In genomic region chr6:28322661-28323060, GRCh38 we compare ENCODE assay signal across 1 cellular context.
A peak's percentile ranks its signal among the peaks of the same experiment; 100 is the strongest.
TF ChIP-seq lines count a peak whose summit lies in the region.

No MANE protein-coding gene starts in this region.

TF ChIP-seq in HepG2, 621 proteins besides CTCF, POLR2A, EP300 and RAD21 (continued from another document and continues in another):
- TF ChIP-seq ZNF609 (CRISPR knock-in tag; IDR thresholded peaks at IDR 0.05; ENCODE audit: borderline replicate concordance) (no peak), SP140L (CRISPR knock-in tag; IDR thresholded peaks at IDR 0.05; ENCODE audit: borderline replicate concordance) (no peak), POLR2AphosphoS5 (IDR thresholded peaks at IDR 0.05; ENCODE audit: low read depth, low read length) (no peak), ZNF607 (CRISPR knock-in tag; IDR thresholded peaks at IDR 0.05; ENCODE audit: borderline replicate concordance) (no peak), HMGA1 (CRISPR knock-in tag; conservative IDR thresholded peaks at IDR 0.05) (no peak), SOX13 (IDR thresholded peaks at IDR 0.05) (no peak), SOX13 (CRISPR knock-in tag; conservative IDR thresholded peaks at IDR 0.05 in 1 of 2, IDR thresholded peaks at IDR 0.05 in 1 of 2) (peak in 1 of 2 experiments; percentile 80; a peak in 2 of 4 replicates), ARNT (IDR thresholded peaks at IDR 0.05) (no peak), CEBPB (IDR thresholded peaks at IDR 0.05; ENCODE audit: borderline replicate concordance, low read depth, low read length) (peak; percentile 91), ZNF207 (IDR thresholded peaks at IDR 0.05; ENCODE audit: borderline replicate concordance) (no peak), SPEN (CRISPR knock-in tag; IDR thresholded peaks at IDR 0.05; ENCODE audit: low read depth) (no peak), SP4 (CRISPR knock-in tag; IDR thresholded peaks at IDR 0.05) (no peak), SMYD3 (CRISPR knock-in tag; IDR thresholded peaks at IDR 0.05) (no peak), ZMYM4 (CRISPR knock-in tag; IDR thresholded peaks at IDR 0.05) (0 out of 2 replicates have a peak, but pooled peaks have one; percentile 42), SATB2 (CRISPR knock-in tag; IDR thresholded peaks at IDR 0.05) (no peak), ZNF678 (CRISPR knock-in tag; IDR thresholded peaks at IDR 0.05) (no peak), HOXA5 (CRISPR knock-in tag; IDR thresholded peaks at IDR 0.05) (peak; percentile 69; the same call in 1 of the 2 replicates), DMAP1 (CRISPR knock-in tag; IDR thresholded peaks at IDR 0.05) (no peak), TFE3 (CRISPR knock-in tag; IDR thresholded peaks at IDR 0.05) (peak; percentile 79; the same call in 1 of the 2 replicates), NCOA5 (CRISPR knock-in tag; IDR thresholded peaks at IDR 0.05) (no peak), RORA (CRISPR knock-in tag; IDR thresholded peaks at IDR 0.05) (no peak), GFI1 (CRISPR knock-in tag; IDR thresholded peaks at IDR 0.05; ENCODE audit: borderline replicate concordance) (no peak), IKZF1 (IDR thresholded peaks at IDR 0.05) (no peak), ZNF563 (CRISPR knock-in tag; IDR thresholded peaks at IDR 0.05) (no peak), ZNF350 (CRISPR knock-in tag; IDR thresholded peaks at IDR 0.05; ENCODE audit: borderline replicate concordance, low read depth) (no peak), ZNF430 (CRISPR knock-in tag; IDR thresholded peaks at IDR 0.05) (no peak), MAFF (IDR thresholded peaks at IDR 0.05; ENCODE audit: low read depth, low read length) (no peak), MYNN (CRISPR knock-in tag; IDR thresholded peaks at IDR 0.05; ENCODE audit: low read depth) (no peak), BORCS8-MEF2B (CRISPR knock-in tag; IDR thresholded peaks at IDR 0.05) (no peak), TEF (CRISPR knock-in tag; IDR thresholded peaks at IDR 0.05) (no peak), ARNT2 (CRISPR knock-in tag; IDR thresholded peaks at IDR 0.05; ENCODE audit: low read depth) (no peak; the same call in 1 of the 2 replicates), ONECUT2 (CRISPR knock-in tag; IDR thresholded peaks at IDR 0.05) (no peak), ZNF772 (CRISPR knock-in tag; IDR thresholded peaks at IDR 0.05) (no peak), ZNF670 (CRISPR knock-in tag; IDR thresholded peaks at IDR 0.05; ENCODE audit: borderline replicate concordance) (no peak), GABPA (IDR thresholded peaks at IDR 0.05; ENCODE audit: low read depth, low read length) (no peak), GABPA (CRISPR knock-in tag; IDR thresholded peaks at IDR 0.05; ENCODE audit: low read depth) (no peak), KAT2B (IDR thresholded peaks at IDR 0.05; ENCODE audit: borderline replicate concordance, low read depth, low read length) (no peak), TCF7 (IDR thresholded peaks at IDR 0.05; ENCODE audit: low read depth) (no peak), JUN (CRISPR knock-in tag; IDR thresholded peaks at IDR 0.05) (no peak), KDM5A (IDR thresholded peaks at IDR 0.05; ENCODE audit: borderline replicate concordance, low read length) (no peak), CEBPZ (IDR thresholded peaks at IDR 0.05; ENCODE audit: low read length) (no peak), RCOR2 (CRISPR knock-in tag; IDR thresholded peaks at IDR 0.05) (no peak), ARID3A (IDR thresholded peaks at IDR 0.05; ENCODE audit: low read depth, low read length) (0 out of 2 replicates have a peak, but pooled peaks have one; percentile 42), MATR3 (CRISPR knock-in tag; IDR thresholded peaks at IDR 0.05) (no peak), NFIC (IDR thresholded peaks at IDR 0.05; ENCODE audit: low read length) (no peak), TBX3 (IDR thresholded peaks at IDR 0.05; ENCODE audit: borderline replicate concordance) (no peak), HOXA3 (CRISPR knock-in tag; IDR thresholded peaks at IDR 0.05) (no peak), ZBTB25 (CRISPR knock-in tag; IDR thresholded peaks at IDR 0.05) (no peak), PPARG (CRISPR knock-in tag; conservative IDR thresholded peaks at IDR 0.05) (0 out of 2 replicates have a peak, but pooled peaks have one; percentile 24), GTF3A (CRISPR knock-in tag; conservative IDR thresholded peaks at IDR 0.05) (no peak), ZNF83 (CRISPR knock-in tag; IDR thresholded peaks at IDR 0.05; ENCODE audit: borderline replicate concordance) (no peak), SMAD3 (CRISPR knock-in tag; IDR thresholded peaks at IDR 0.05) (no peak), KDM1A (CRISPR knock-in tag; IDR thresholded peaks at IDR 0.05) (no peak), HNF4A (CRISPR knock-in tag; IDR thresholded peaks at IDR 0.05) (peak; percentile 42; the same call in 1 of the 2 replicates), JUND (CRISPR knock-in tag; IDR thresholded peaks at IDR 0.05) (no peak), MXI1 (IDR thresholded peaks at IDR 0.05; ENCODE audit: borderline replicate concordance, low read depth, low read length) (no peak), ZNF792 (CRISPR knock-in tag; IDR thresholded peaks at IDR 0.05) (0 out of 2 replicates have a peak, but pooled peaks have one; percentile 22), THAP7 (CRISPR knock-in tag; IDR thresholded peaks at IDR 0.05) (no peak), GATAD2A (CRISPR knock-in tag; IDR thresholded peaks at IDR 0.05) (peak; percentile 85), GLI4 (CRISPR knock-in tag; IDR thresholded peaks at IDR 0.05; ENCODE audit: borderline replicate concordance) (no peak), FOXK1 (CRISPR knock-in tag; IDR thresholded peaks at IDR 0.05; ENCODE audit: borderline replicate concordance, low read depth) (no peak), ZNF776 (CRISPR knock-in tag; IDR thresholded peaks at IDR 0.05) (no peak), FOXJ3 (CRISPR knock-in tag; IDR thresholded peaks at IDR 0.05; ENCODE audit: borderline replicate concordance) (no peak)
